Comparison of ENCODE assay signal across 10 cellular contexts in the genomic region with DNA sequence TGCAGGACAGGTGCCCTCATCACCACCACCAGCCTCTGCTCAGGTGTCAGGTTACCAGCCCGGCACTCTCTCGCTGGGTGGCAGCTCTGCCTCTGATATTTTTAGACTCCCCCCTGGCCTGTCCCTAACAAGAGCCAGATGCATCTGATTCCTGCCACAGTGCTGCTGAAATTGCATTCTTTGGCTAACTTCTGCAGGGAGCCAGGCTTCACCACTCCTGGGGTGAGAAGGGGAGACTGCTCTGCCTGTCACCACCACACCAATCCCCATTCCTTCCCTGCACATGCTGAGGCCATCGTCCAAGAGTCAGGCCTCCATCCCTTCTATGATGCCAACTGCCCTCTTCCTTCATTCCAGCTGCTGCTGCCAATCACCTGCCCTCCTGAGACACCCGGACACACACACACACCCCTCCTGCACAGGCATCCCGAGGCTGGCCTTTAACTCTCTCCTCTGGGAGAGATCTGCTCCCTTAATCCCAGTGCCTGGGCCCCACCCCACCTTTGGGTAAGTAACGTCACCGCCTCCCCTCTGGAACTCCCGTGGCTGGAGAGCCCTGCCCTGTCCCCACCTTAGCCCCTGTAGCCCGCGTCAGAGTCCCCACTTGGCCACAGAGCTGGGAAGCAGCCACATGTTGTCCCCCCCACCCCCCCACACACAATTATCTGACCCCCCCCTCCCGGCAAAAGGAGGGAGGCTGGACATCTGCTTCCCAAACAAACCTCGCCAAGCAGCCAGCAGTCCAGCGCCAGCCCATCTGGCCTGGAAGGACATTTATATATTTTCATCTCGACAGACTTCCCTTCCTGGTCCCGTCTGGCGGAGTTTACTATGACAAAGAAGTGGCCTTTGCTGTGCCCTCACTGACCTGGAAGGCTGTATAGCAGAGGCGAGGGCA. TPM values are rescaled to one million over a fixed set of nuclear protein-coding genes. Genes with fewer than 3 reads are reported as not detected.
DNase-seq lines count a peak whose midpoint lies in the region; ATAC-seq and TF ChIP-seq lines count a peak whose summit lies in the region.
"Had no signal": no experiment of that assay in that cellular context is flagged by ENCODE, and none has a peak within 500 bp of the region (broad histone marks: within the 10 kb centered on the region; RNA-seq: fewer than 3 reads in every experiment).

No MANE protein-coding gene starts in this region.

- H3K4me2 ChIP-seq in HCT116 (ENCODE audit: low read length), result peak overlapping the region; percentile 99
- H3K4me2 ChIP-seq in SK-N-SH, result 0 out of 2 replicates have a peak overlapping the region, but pooled peaks have one; percentile 41
- H3K4me2 ChIP-seq in skeletal muscle satellite cell (ENCODE audit: low read length), result peak overlapping the region; percentile 87

- no peak for TF ChIP-seq RAD21 in HCT116 (IDR thresholded peaks at IDR 0.05; ENCODE audit: low read depth)
- 0 out of 2 replicates have a peak, but pooled peaks have one; percentile 15 for TF ChIP-seq RAD21 in SK-N-SH (IDR thresholded peaks at IDR 0.05; ENCODE audit: low read length)

- peaks cover 2% of the 10 kb centered on the region for H3K4me1 Mint-ChIP-seq in activated CD4-positive, alpha-beta memory T cell treated with anti-CD3 and anti-CD28 coated beads, Interleukin-2, amount 10 ng/mL, durations not matched to agents 7 days and 5 days

- ATAC-seq in HCT116, result no peak
- peak; percentile 5 to 63 for ATAC-seq in right cardiac atrium
- ATAC-seq in HG03139 (IDR thresholded peaks at IDR 0.05; ENCODE audit: unreplicated experiment), result no peak

- H3K79me2 ChIP-seq in HCT116 (ENCODE audit: insufficient read depth, low read length) (peaks cover 21% of the 10 kb centered on the region), SK-N-SH (ENCODE audit: insufficient read depth) (no peaks in the 10 kb centered on the region)

- H3K27me3 ChIP-seq in HCT116 (ENCODE audit: insufficient read depth, low read length) (no peaks in the 10 kb centered on the region), SK-N-SH (ENCODE audit: insufficient read depth) (no peaks in the 10 kb centered on the region), right cardiac atrium (ENCODE audit: control insufficient read depth, insufficient read depth) (no peaks in the 10 kb centered on the region), skeletal muscle satellite cell (ENCODE audit: control insufficient read depth, insufficient read depth, low read length) (no peaks in the 10 kb centered on the region)
- H3K27me3 ChIP-seq: MG63 had no signal

- H2AFZ ChIP-seq in HCT116 (ENCODE audit: low read depth, low read length, poor library complexity, severe bottlenecking) (no peak overlapping the region), SK-N-SH (ENCODE audit: low read depth) (no peak overlapping the region)

- intact Hi-C loops in HCT116 (cut with micrococcal nuclease) (no loop called here), right cardiac atrium (cut with DNase I) (loop anchor here in 3 of 4 donors (5.0 to 10.0 kb wide), 3 partner anchors 53 to 160 kb away; no protein-coding TSS in a partner anchor)

- CTCF ChIA-PET in HCT116 (lab: Charles Lee) (interaction anchor here (1.4 kb wide), 1 partner anchor 63 kb away, joined by 4 read pairs; no protein-coding TSS in a partner anchor), SK-N-SH (lab: Yijun Ruan, JAX) (interaction anchor here (1.0 to 5.7 kb wide), 7 partner anchors 11 to 341 kb away, joined by 3 to 22 read pairs (median 7); no protein-coding TSS in a partner anchor)
- CTCF ChIA-PET in activated CD4-positive, alpha-beta memory T cell treated with anti-CD3 and anti-CD28 coated beads, Interleukin-2, amount 10 ng/mL, durations not matched to agents 7 days and 5 days (lab: Charles Lee), result no interaction called here

- H3K27ac ChIP-seq in HCT116 (ENCODE audit: low read depth, low read length), result no peak overlapping the region; the same call in 1 of the 2 replicates
- H3K27ac ChIP-seq in SK-N-SH (ENCODE audit: low read depth in 2 of 2, low read length in 1 of 2), result peak overlapping the region in 1 of 2 experiments; percentile 67; a peak in 2 of 4 replicates
- peak overlapping the region; percentile 85 for H3K27ac ChIP-seq in right cardiac atrium (ENCODE audit: low read length)

- no peaks in the 10 kb centered on the region for H3K36me3 Mint-ChIP-seq in activated CD4-positive, alpha-beta memory T cell treated with anti-CD3 and anti-CD28 coated beads, Interleukin-2, amount 10 ng/mL, durations not matched to agents 7 days and 5 days (ENCODE audit: low read depth)

- H3F3A ChIP-seq in SK-N-SH (replicated peaks; ENCODE audit: insufficient read depth), result no peaks in the 10 kb centered on the region

- 48% methylated on average over 13 of the region's 17 CpGs for WGBS in SK-N-SH (ENCODE audit: low lambda C conversion rate)
- WGBS in right cardiac atrium, result 17% methylated on average over 17 of the region's 17 CpGs

- peaks cover 38 to 47% of the 10 kb centered on the region in 2 experiments for H3K4me1 ChIP-seq in HCT116 (ENCODE audit: control insufficient read depth in 1 of 2, insufficient read depth in 2 of 2, low read length in 2 of 2)
- peaks cover 7 to 35% of the 10 kb centered on the region in 2 experiments; a peak in 2 of 4 replicates for H3K4me1 ChIP-seq in SK-N-SH (ENCODE audit: control insufficient read depth in 1 of 2, insufficient read depth in 2 of 2, low read depth in 1 of 2, low read length in 1 of 2)
- peaks cover 17% of the 10 kb centered on the region for H3K4me1 ChIP-seq in right cardiac atrium (ENCODE audit: control insufficient read depth, insufficient read depth, low read length)
- H3K4me1 ChIP-seq in skeletal muscle satellite cell (ENCODE audit: control insufficient read depth, insufficient read depth, low read length), result peaks cover 45% of the 10 kb centered on the region

- H3K9me2 ChIP-seq in HCT116 (ENCODE audit: insufficient read depth) (no peaks in the 10 kb centered on the region), SK-N-SH (no peaks in the 10 kb centered on the region)

- H3K27ac Mint-ChIP-seq in activated CD4-positive, alpha-beta memory T cell treated with anti-CD3 and anti-CD28 coated beads, Interleukin-2, amount 10 ng/mL, durations not matched to agents 7 days and 5 days, result no peak overlapping the region

- RAD21 ChIA-PET in HCT116 (lab: Charles Lee; ENCODE audit: low non-redundant PET in 1 of 2, low total read pairs in 2 of 2, uncharacterized antibody in 2 of 2, unreplicated experiment in 2 of 2), result no interaction called here

- H3K9me3 ChIP-seq in HCT116 (ENCODE audit: control insufficient read depth in 1 of 2, insufficient read depth in 1 of 2, low read depth in 1 of 2, low read length in 2 of 2) (no peaks in the 10 kb centered on the region), SK-N-SH (no peaks in the 10 kb centered on the region), right cardiac atrium (ENCODE audit: control insufficient read depth, low read length) (no peaks in the 10 kb centered on the region), skeletal muscle satellite cell (replicated peaks; ENCODE audit: low read length) (no peaks in the 10 kb centered on the region)
- H3K9me3 ChIP-seq: MG63 had no signal

- no peak for DNase-seq in HCT116 (ENCODE audit: low read depth, low spot score)
- peak; percentile 58 for DNase-seq in SK-N-SH
- peak; percentile 46 to 78 (median 77) for DNase-seq in right cardiac atrium
- no peak for DNase-seq in activated CD4-positive, alpha-beta memory T cell treated with anti-CD3 and anti-CD28 coated beads, Interleukin-2, amount 10 ng/mL, durations not matched to agents 7 days and 5 days
- DNase-seq in NCI-H2081 (lab: John Stamatoyannopoulos, UW), result no peak
- DNase-seq in GM19240 (ENCODE audit: insufficient read length, low spot score), result no peak
- DNase-seq: GOT3, MG63 had no signal

- H4K20me1 ChIP-seq in HCT116 (ENCODE audit: insufficient read depth) (no peaks in the 10 kb centered on the region), SK-N-SH (ENCODE audit: insufficient read depth) (0 out of 2 replicates have a peak, but pooled peaks cover 3% of the 10 kb centered on the region)

- H3K27me3 Mint-ChIP-seq in activated CD4-positive, alpha-beta memory T cell treated with anti-CD3 and anti-CD28 coated beads, Interleukin-2, amount 10 ng/mL, durations not matched to agents 7 days and 5 days, result peaks cover 45% of the 10 kb centered on the region

- H3K36me3 ChIP-seq in HCT116 (ENCODE audit: control insufficient read depth in 1 of 2, insufficient read depth in 2 of 2, low read length in 2 of 2) (no peaks in the 10 kb centered on the region), SK-N-SH (replicated peaks in 1 of 2; ENCODE audit: control insufficient read depth in 1 of 2, insufficient read depth in 2 of 2, low read length in 1 of 2) (no peaks in the 10 kb centered on the region), skeletal muscle satellite cell (ENCODE audit: insufficient read depth, low read length) (no peaks in the 10 kb centered on the region)

- H3K9ac ChIP-seq in HCT116 (ENCODE audit: low read length) (no peak overlapping the region), SK-N-SH (no peak overlapping the region), skeletal muscle satellite cell (ENCODE audit: low read depth, low read length) (peak overlapping the region; percentile 91)

- BruUV-seq in HCT116 (replicated peaks; lab: Mats Ljungman, UMichigan), result no TSS peak

- POLR2A ChIA-PET in HCT116 (lab: Charles Lee), result no interaction called here
- POLR2A ChIA-PET in SK-N-SH (lab: Yijun Ruan, JAX), result interaction anchor here (0.5 kb wide), 1 partner anchor 219 kb away, joined by 3 read pairs; no protein-coding TSS in a partner anchor
- POLR2A ChIA-PET in activated CD4-positive, alpha-beta memory T cell treated with anti-CD3 and anti-CD28 coated beads, Interleukin-2, amount 10 ng/mL, durations not matched to agents 7 days and 5 days (lab: Charles Lee), result no interaction called here

- TF ChIP-seq POLR2A in HCT116 (IDR thresholded peaks at IDR 0.05; ENCODE audit: borderline replicate concordance, extremely low read depth, insufficient read depth, insufficient read length), result no peak

- no peak for TF ChIP-seq EP300 in SK-N-SH (IDR thresholded peaks at IDR 0.05; ENCODE audit: borderline replicate concordance in 1 of 2, low read depth in 1 of 2, low read length in 1 of 2)

- no peaks in the 10 kb centered on the region for H3K9me3 Mint-ChIP-seq in activated CD4-positive, alpha-beta memory T cell treated with anti-CD3 and anti-CD28 coated beads, Interleukin-2, amount 10 ng/mL, durations not matched to agents 7 days and 5 days

- H3K4me3 ChIP-seq in HCT116 (replicated peaks in 1 of 2; ENCODE audit: low read depth in 1 of 2, low read length in 2 of 2) (no peak overlapping the region), SK-N-SH (ENCODE audit: low read depth in 2 of 2, low read length in 1 of 2) (no peak overlapping the region), right cardiac atrium (ENCODE audit: low read length) (peak overlapping the region; percentile 1), skeletal muscle satellite cell (ENCODE audit: low read length) (peak overlapping the region; percentile 91)
- H3K4me3 ChIP-seq: MG63 had no signal

- H3K4me3 Mint-ChIP-seq in activated CD4-positive, alpha-beta memory T cell treated with anti-CD3 and anti-CD28 coated beads, Interleukin-2, amount 10 ng/mL, durations not matched to agents 7 days and 5 days, result no peak overlapping the region

- TF ChIP-seq CTCF in HCT116 (IDR thresholded peaks at IDR 0.05 in 2 of 3, conservative IDR thresholded peaks at IDR 0.05 in 1 of 3; ENCODE audit: borderline replicate concordance in 1 of 3, insufficient read depth in 1 of 3, low read depth in 2 of 3, low read length in 2 of 3), result no peak
- no peak for TF ChIP-seq CTCF in SK-N-SH (IDR thresholded peaks at IDR 0.05)

RNA-seq across cellular contexts. Expression of gene EMP2, which starts 2.8 kb away (rescaled TPM):
- 32.6 TPM for total RNA-seq in HCT116 (2021; ENCODE audit: unreplicated experiment)
- polyA plus RNA-seq in HCT116 (2012), result 22.0 and 26.1 TPM in 2 replicates
- polyA plus RNA-seq in SK-N-SH (2012; rRNA removed), result 3.1 and 4.3 TPM in 2 replicates
- 2.5 and 3.7 TPM in 2 replicates for polyA plus RNA-seq in SK-N-SH (2012; cell fraction: cytosol; rRNA removed)
- 1.4 and 2.3 TPM in 2 replicates for polyA plus RNA-seq in SK-N-SH (2012; cell fraction: nucleus; rRNA removed)
- 10 to 100 TPM; 66.0 to 85.0 (median 74.3) TPM for total RNA-seq in right cardiac atrium
- polyA plus RNA-seq in right cardiac atrium, result 34.4 TPM
- 23.2 and 24.8 TPM in 2 replicates for total RNA-seq in skeletal muscle satellite cell (2012; rRNA removed)
- total RNA-seq in activated CD4-positive, alpha-beta memory T cell treated with anti-CD3 and anti-CD28 coated beads, Interleukin-2, amount 10 ng/mL, durations not matched to agents 7 days and 5 days, result not detected

Comparison
In these comparisons a context has a peak if more than half of its experiments do, and no peak if none do; other contexts are left out.
1. ATAC-seq: peak in right cardiac atrium (2 of 2); none in HCT116 (single experiment) and HG03139 (single experiment).
2. DNase-seq: peak in SK-N-SH (single experiment) and right cardiac atrium (3 of 3); none in HCT116 (single experiment), activated CD4-positive, alpha-beta memory T cell treated with anti-CD3 and anti-CD28 coated beads, Interleukin-2, amount 10 ng/mL, durations not matched to agents 7 days and 5 days (single experiment), NCI-H2081 (0 of 2) and GM19240 (single experiment).
3. H3K4me2 ChIP-seq: peak in every context shown above with its lines; median percentile 99 in HCT116; 87 in skeletal muscle satellite cell; 41 in SK-N-SH.
4. H3K4me3 ChIP-seq: peak in right cardiac atrium (single experiment) and skeletal muscle satellite cell (single experiment); none in HCT116 (0 of 2) and SK-N-SH (0 of 2).
5. RNA of gene EMP2, which starts 2.8 kb away (total RNA-seq): 66.0 to 85.0 TPM in right cardiac atrium and 32.6 TPM in HCT116 (single experiment); not detected in activated CD4-positive, alpha-beta memory T cell treated with anti-CD3 and anti-CD28 coated beads, Interleukin-2, amount 10 ng/mL, durations not matched to agents 7 days and 5 days; every median in the first group is over 10 times any median in the second.
6. Of the 11 proteins assayed by ChIP-seq in both SK-N-SH and HCT116: peak only in SK-N-SH: RAD21; only in HCT116: none; in both: none; in neither: 10.